Comparison of ENCODE assay signal across 18 cellular contexts in genomic region chr4:115110191-115111166, GRCh38. TPM values are rescaled to one million over a fixed set of nuclear protein-coding genes. Genes with fewer than 3 reads are reported as not detected.
DNase-seq lines count a peak whose midpoint lies in the region; ATAC-seq, FAIRE-seq and TF ChIP-seq lines count a peak whose summit lies in the region.
"Had no signal": no experiment of that assay in that cellular context is flagged by ENCODE, and none has a peak within 500 bp of the region (broad histone marks: within the 10 kb centered on the region; RNA-seq: fewer than 3 reads in every experiment).

No MANE protein-coding gene starts in this region.

- DNase-seq in D721Med (ENCODE audit: insufficient read length, low spot score) (no peak), NCI-H146 treated with DMSO at 0.1 percent for 48 hours (lab: John Stamatoyannopoulos, UW; ENCODE audit: unreplicated experiment) (peak; percentile 80), NCI-H524 (lab: John Stamatoyannopoulos, UW) (peak; percentile 54 to 75), glutamatergic neuron (no peak), DMS114 treated with DMSO at 0.1 percent for 48 hours (lab: John Stamatoyannopoulos, UW; ENCODE audit: unreplicated experiment) (no peak), pons (ENCODE audit: low spot score) (no peak)
- DNase-seq in activated naive CD4-positive, alpha-beta T cell treated with anti-CD3 and anti-CD28 coated beads, Interleukin-2, amount 50 U/mL, for 72 hours (ENCODE audit: low spot score in 2 of 2) = no peak
- DNase-seq: activated CD4-positive, alpha-beta T cell treated with anti-CD3 and anti-CD28 coated beads for 1 hour; activated T-cell treated with anti-CD3 and anti-CD28 coated beads, Interleukin-2, amount 50 U/mL, for 1 hour; stimulated activated CD4-positive, alpha-beta T cell treated with anti-CD3 and anti-CD28 coated beads, Interleukin-2, amount 100 ng/mL, for 48 hours had no signal

- H3K9me3 Mint-ChIP-seq in glutamatergic neuron (ENCODE audit: unreplicated experiment) = no peaks in the 10 kb centered on the region
- H3K9me3 Mint-ChIP-seq in activated naive CD4-positive, alpha-beta T cell treated with anti-CD3 and anti-CD28 coated beads, Interleukin-2, amount 50 U/mL, for 72 hours = peaks cover 0 to 4% of the 10 kb centered on the region in 2 donors

- H3K4me1 Mint-ChIP-seq in glutamatergic neuron (ENCODE audit: low read depth, unreplicated experiment) = peaks cover 43% of the 10 kb centered on the region
- H3K4me1 Mint-ChIP-seq: stimulated activated memory B cell treated with anti-CD40 and anti-IgM and Interleukin-4, amounts not matched to agents 10 μg/mL and 1 μg/mL and 100 μg/mL, for 72 hours had no signal

- H3K36me3 Mint-ChIP-seq in glutamatergic neuron (ENCODE audit: unreplicated experiment) = no peaks in the 10 kb centered on the region
- H3K36me3 Mint-ChIP-seq in activated naive CD4-positive, alpha-beta T cell treated with anti-CD3 and anti-CD28 coated beads, Interleukin-2, amount 50 U/mL, for 72 hours = no peaks in the 10 kb centered on the region
- H3K36me3 Mint-ChIP-seq: stimulated activated memory B cell treated with anti-CD40 and anti-IgM and Interleukin-4, amounts not matched to agents 10 μg/mL and 1 μg/mL and 100 μg/mL, for 72 hours had no signal

- H3K27ac Mint-ChIP-seq in glutamatergic neuron (ENCODE audit: unreplicated experiment) = peak overlapping the region; percentile 84
- no peak overlapping the region for H3K27ac Mint-ChIP-seq in activated naive CD4-positive, alpha-beta T cell treated with anti-CD3 and anti-CD28 coated beads, Interleukin-2, amount 50 U/mL, for 72 hours
- H3K27ac Mint-ChIP-seq: stimulated activated memory B cell treated with anti-CD40 and anti-IgM and Interleukin-4, amounts not matched to agents 10 μg/mL and 1 μg/mL and 100 μg/mL, for 72 hours had no signal

- no peak for TF ChIP-seq CTCF in D721Med (IDR thresholded peaks at IDR 0.05; ENCODE audit: insufficient read depth, missing control alignments)
- no peak for TF ChIP-seq CTCF in glutamatergic neuron (IDR thresholded peaks at IDR 0.05; ENCODE audit: partially characterized antibody, unreplicated experiment)

- peak overlapping the region; percentile 67 for H3K4me3 Mint-ChIP-seq in glutamatergic neuron (ENCODE audit: unreplicated experiment)
- H3K4me3 Mint-ChIP-seq: stimulated activated memory B cell treated with anti-CD40 and anti-IgM and Interleukin-4, amounts not matched to agents 10 μg/mL and 1 μg/mL and 100 μg/mL, for 72 hours had no signal

- peak; percentile 6 for FAIRE-seq in D721Med (lab: Jason Lieb, UNC)

- peaks cover 3% of the 10 kb centered on the region for H3K27me3 Mint-ChIP-seq in glutamatergic neuron (ENCODE audit: unreplicated experiment)
- H3K27me3 Mint-ChIP-seq: stimulated activated memory B cell treated with anti-CD40 and anti-IgM and Interleukin-4, amounts not matched to agents 10 μg/mL and 1 μg/mL and 100 μg/mL, for 72 hours had no signal

- no peak for ATAC-seq in HG03025 (IDR thresholded peaks at IDR 0.05; ENCODE audit: low FRiP score, unreplicated experiment)
- ATAC-seq in activated naive CD4-positive, alpha-beta T cell treated with anti-CD3 and anti-CD28 coated beads, Interleukin-2, amount 50 U/mL, for 72 hours = no peak
- ATAC-seq: Panc1; stimulated activated memory B cell treated with anti-CD40 and anti-IgM and Interleukin-4, amounts not matched to agents 10 μg/mL and 1 μg/mL and 100 μg/mL, for 72 hours had no signal

RNA-seq across cellular contexts. Expression of gene NDST4, which starts 2.9 kb away (rescaled TPM):
- total RNA-seq in glutamatergic neuron (ENCODE audit: unreplicated experiment) = 5.6 TPM
- not detected for total RNA-seq in activated naive CD4-positive, alpha-beta T cell treated with anti-CD3 and anti-CD28 coated beads, Interleukin-2, amount 50 U/mL, for 72 hours
- total RNA-seq: Daoy; dermis microvascular lymphatic vessel endothelial cell; mononuclear cell; T-helper 1 cell treated with Interleukin-12 subunit alpha and Interleukin-12 subunit beta and Interleukin-4 antibody, amounts not matched to agents 30 ng/mL and 1 ng/mL, for 36 hours; vagina had no signal

Comparison
In these comparisons a context has a peak if more than half of its experiments do, and no peak if none do; other contexts are left out.
1. DNase-seq: peak in NCI-H146 treated with DMSO at 0.1 percent for 48 hours (single experiment) and NCI-H524 (2 of 2); none in D721Med (single experiment), glutamatergic neuron (single experiment), DMS114 treated with DMSO at 0.1 percent for 48 hours (single experiment), pons (single experiment) and activated naive CD4-positive, alpha-beta T cell treated with anti-CD3 and anti-CD28 coated beads, Interleukin-2, amount 50 U/mL, for 72 hours (0 of 2).